Comparison of ENCODE assay signal across 9 cellular contexts in the genomic region with DNA sequence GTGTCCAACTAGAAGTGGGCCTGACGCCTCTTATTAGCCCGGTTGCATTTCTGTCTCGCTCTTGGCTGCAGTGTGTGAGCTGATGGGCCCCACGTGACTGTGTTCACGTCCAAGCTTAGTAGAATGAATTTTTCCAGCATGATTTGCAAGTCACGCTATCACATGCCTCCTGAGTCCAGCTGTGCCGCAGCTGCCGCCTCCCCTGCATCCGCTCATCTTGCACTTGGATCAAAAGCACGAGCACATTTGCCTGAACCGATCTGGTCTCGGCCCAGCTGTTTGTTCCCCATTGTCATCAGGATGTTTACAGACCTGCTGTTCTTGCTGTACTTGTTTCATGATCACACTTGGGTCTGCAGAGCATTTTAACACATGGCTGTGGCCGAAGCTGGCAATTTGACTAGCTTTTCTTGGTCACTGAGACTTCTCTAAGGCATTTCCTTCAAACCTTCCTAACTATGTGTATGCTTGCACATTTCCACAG.
DNase-seq lines count a peak whose midpoint lies in the region; ATAC-seq and TF ChIP-seq lines count a peak whose summit lies in the region.
"Had no signal": no experiment of that assay in that cellular context is flagged by ENCODE, and none has a peak within 500 bp of the region (broad histone marks: within the 10 kb centered on the region; RNA-seq: fewer than 3 reads in every experiment).

No MANE protein-coding gene starts in this region.

- H3K79me2 ChIP-seq in Karpas-422 (ENCODE audit: low read length): no peaks in the 10 kb centered on the region

- peak; percentile 5 for DNase-seq in RPMI8226
- DNase-seq in ovary: peak; percentile 78 to 86 (median 83)
- DNase-seq in activated CD4-positive, alpha-beta T cell treated with anti-CD3 and anti-CD28 coated beads for 4 hours: no peak
- DNase-seq in Karpas-422: no peak
- DNase-seq in NCI-H1092 (lab: John Stamatoyannopoulos, UW): no peak

- H3K27ac ChIP-seq in BLaER1: no peak overlapping the region
- peak overlapping the region; percentile 24 to 72 (median 68) for H3K27ac ChIP-seq in gastroesophageal sphincter
- peak overlapping the region in 1 of 2 donors; percentile 52 for H3K27ac ChIP-seq in ovary
- no peak overlapping the region for H3K27ac ChIP-seq in Karpas-422 (ENCODE audit: low read length)
- H3K27ac ChIP-seq: SK-N-MC had no signal

- H3K36me3 ChIP-seq in BLaER1 (no peaks in the 10 kb centered on the region), gastroesophageal sphincter (no peaks in the 10 kb centered on the region), ovary (no peaks in the 10 kb centered on the region), Karpas-422 (ENCODE audit: insufficient read depth, low read length) (no peaks in the 10 kb centered on the region)

- H3K4me3 ChIP-seq in BLaER1: no peak overlapping the region
- H3K4me3 ChIP-seq in gastroesophageal sphincter: no peak overlapping the region
- no peak overlapping the region for H3K4me3 ChIP-seq in ovary
- no peak overlapping the region for H3K4me3 ChIP-seq in Karpas-422 (ENCODE audit: low read length)
- H3K4me3 ChIP-seq: SK-N-MC had no signal

- TF ChIP-seq POLR2A in gastroesophageal sphincter (IDR thresholded peaks at IDR 0.05) (no peak), ovary (IDR thresholded peaks at IDR 0.05) (no peak)

- no peaks in the 10 kb centered on the region for H4K20me1 ChIP-seq in BLaER1
- H4K20me1 ChIP-seq in Karpas-422 (ENCODE audit: insufficient read depth, low read depth, low read length): no peaks in the 10 kb centered on the region

- intact Hi-C loops in ovary (cut with DNase I): no loop called here

- H3K9ac ChIP-seq in BLaER1 (no peak overlapping the region), Karpas-422 (ENCODE audit: low read length) (no peak overlapping the region)

- WGBS in gastroesophageal sphincter (ENCODE audit: low coverage in 1 of 2), 2 donors: 8 to 35% methylated on average over 12 to 13 of the region's 13 CpGs
- WGBS in ovary, 3 donors: 4 to 5% (median 5%) methylated on average over 13 of the region's 13 CpGs

- no peaks in the 10 kb centered on the region for H3K9me2 ChIP-seq in Karpas-422 (replicated peaks; ENCODE audit: insufficient read depth, low read length)

- H3K4me2 ChIP-seq in BLaER1 (peak overlapping the region; percentile 13; the same call in 1 of the 2 replicates), Karpas-422 (ENCODE audit: low read depth, low read length, poor library complexity, severe bottlenecking) (no peak overlapping the region)

- no peaks in the 10 kb centered on the region for H3K9me3 ChIP-seq in BLaER1
- H3K9me3 ChIP-seq in gastroesophageal sphincter: no peaks in the 10 kb centered on the region
- H3K9me3 ChIP-seq in ovary: no peaks in the 10 kb centered on the region
- no peaks in the 10 kb centered on the region for H3K9me3 ChIP-seq in Karpas-422 (ENCODE audit: low read length)

- H3K4me1 ChIP-seq in BLaER1 (peaks cover 8% of the 10 kb centered on the region), gastroesophageal sphincter (peaks cover 0 to 25% (median 0%) of the 10 kb centered on the region in 3 donors), ovary (ENCODE audit: insufficient read depth) (peaks cover 12% of the 10 kb centered on the region), Karpas-422 (ENCODE audit: low read length) (no peaks in the 10 kb centered on the region)

- H3K27me3 ChIP-seq in BLaER1: no peaks in the 10 kb centered on the region
- no peaks in the 10 kb centered on the region for H3K27me3 ChIP-seq in gastroesophageal sphincter
- H3K27me3 ChIP-seq in ovary: no peaks in the 10 kb centered on the region
- no peaks in the 10 kb centered on the region for H3K27me3 ChIP-seq in Karpas-422 (ENCODE audit: low read length)

- ATAC-seq in gastroesophageal sphincter (peak; percentile 94), GM18873 (IDR thresholded peaks at IDR 0.05; ENCODE audit: low FRiP score, unreplicated experiment) (no peak)

- TF ChIP-seq CTCF in gastroesophageal sphincter (IDR thresholded peaks at IDR 0.05) (no peak), ovary (IDR thresholded peaks at IDR 0.05) (no peak)

- no peak for TF ChIP-seq EP300 in gastroesophageal sphincter (IDR thresholded peaks at IDR 0.05)
- peak; percentile 61 for TF ChIP-seq EP300 in ovary (IDR thresholded peaks at IDR 0.05)

- no peak overlapping the region for H2AFZ ChIP-seq in Karpas-422 (ENCODE audit: low read length)

Comparison
In these comparisons a context has a peak if more than half of its experiments do, and no peak if none do; other contexts are left out.
1. H3K27ac ChIP-seq: peak in gastroesophageal sphincter (4 of 4); none in BLaER1 (single experiment) and Karpas-422 (single experiment).
2. DNase-seq: peak in RPMI8226 (single experiment) and ovary (5 of 5); none in activated CD4-positive, alpha-beta T cell treated with anti-CD3 and anti-CD28 coated beads for 4 hours (0 of 2), Karpas-422 (single experiment) and NCI-H1092 (single experiment).